Comparison of ENCODE assay signal across 8 cellular contexts in the genomic region with DNA sequence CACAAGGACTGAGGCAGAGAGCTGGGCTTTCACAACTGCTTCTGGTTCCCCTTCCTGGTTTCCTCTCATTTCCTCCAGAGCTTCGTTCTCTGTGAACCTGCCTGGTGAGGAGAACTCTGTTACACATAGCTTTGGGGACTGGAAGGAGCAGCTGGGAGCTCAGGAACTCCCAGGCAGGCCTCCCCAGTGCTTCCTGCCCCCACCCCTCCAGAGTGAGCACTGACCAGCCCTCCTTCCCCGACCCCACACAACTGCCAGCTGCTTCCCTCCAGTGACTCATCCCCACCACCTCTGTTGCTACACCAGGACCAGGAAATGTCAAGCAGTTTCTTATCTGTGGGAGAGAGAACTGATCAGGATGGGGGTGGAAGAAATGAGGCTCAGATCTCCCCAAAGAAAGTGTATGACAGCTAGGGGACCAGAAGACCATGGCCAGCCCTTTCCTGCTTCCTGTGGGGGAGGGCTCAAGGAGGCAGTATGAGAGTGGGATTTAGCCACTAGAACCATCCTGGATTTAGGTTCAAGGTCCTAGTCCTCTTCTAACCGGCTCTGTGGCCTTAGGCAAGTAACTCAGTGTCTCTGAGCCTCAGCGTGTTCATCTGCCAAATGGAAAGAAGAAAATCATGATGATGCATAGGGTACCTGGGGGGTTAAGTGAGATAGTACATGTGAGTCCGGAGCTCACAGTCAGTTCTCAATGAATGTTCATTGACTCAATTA. TPM values are rescaled to one million over a fixed set of nuclear protein-coding genes. Genes with fewer than 3 reads are reported as not detected.
A peak's percentile ranks its signal among the peaks of the same experiment; 100 is the strongest.
DNase-seq lines count a peak whose midpoint lies in the region; ATAC-seq and TF ChIP-seq lines count a peak whose summit lies in the region.

No MANE protein-coding gene starts in this region.

- H4K20me1 ChIP-seq in BLaER1, result no peaks in the 10 kb centered on the region

- H3K4me1 ChIP-seq in BLaER1, result peaks cover 94% of the 10 kb centered on the region

- H3K27me3 ChIP-seq in BLaER1, result no peaks in the 10 kb centered on the region

- H3K4me3 Mint-ChIP-seq in effector memory CD8-positive, alpha-beta T cell, result no peak overlapping the region

- no peak for TF ChIP-seq CTCF in astrocyte of the cerebellum (IDR thresholded peaks at IDR 0.05; ENCODE audit: low read depth, low read length, missing control alignments)

- peak overlapping the region in 1 of 2 donors; percentile 20 for H3K27ac Mint-ChIP-seq in effector memory CD8-positive, alpha-beta T cell

- peak overlapping the region; percentile 85 for H3K4me2 ChIP-seq in BLaER1

- peaks cover 4% of the 10 kb centered on the region for H3K36me3 Mint-ChIP-seq in effector memory CD8-positive, alpha-beta T cell (ENCODE audit: insufficient read depth)

- H3K9me3 ChIP-seq in BLaER1, result no peaks in the 10 kb centered on the region

- DNase-seq in KBM-7, result peak; percentile 78
- DNase-seq in astrocyte of the cerebellum (ENCODE audit: low read depth), result peak; percentile 36
- no peak for DNase-seq in left lobe of liver (ENCODE audit: low spot score)
- DNase-seq in effector memory CD8-positive, alpha-beta T cell, result no peak
- no peak for DNase-seq in activated effector memory CD4-positive, alpha-beta T cell treated with Interleukin-2 at 50 U/mL for 16 hours
- no peak for DNase-seq in activated CD8-positive, alpha-beta memory T cell treated with anti-CD3 and anti-CD28 coated beads, Interleukin-2, amount 50 U/mL, for 4 hours

- H3K27me3 Mint-ChIP-seq in effector memory CD8-positive, alpha-beta T cell, result no peaks in the 10 kb centered on the region

- H3K4me3 ChIP-seq in BLaER1 (no peak overlapping the region), astrocyte of the cerebellum (ENCODE audit: low read depth, low read length) (no peak overlapping the region)

- peaks cover 0 to 11% of the 10 kb centered on the region in 2 donors for H3K4me1 Mint-ChIP-seq in effector memory CD8-positive, alpha-beta T cell (ENCODE audit: low read depth in 2 of 2)

- H3K9ac ChIP-seq in BLaER1, result peak overlapping the region; percentile 66

- no peaks in the 10 kb centered on the region for H3K36me3 ChIP-seq in BLaER1

- in situ Hi-C loops in KBM-7 (cut with MboI; ENCODE audit: low pct_unique_long_range_greater_than_20kb, low sequenced_read_pairs) (no loop called here), astrocyte of the cerebellum (cut with HindIII; ENCODE audit: low sequenced_read_pairs) (no loop called here)

- peak; percentile 46 for ATAC-seq in left lobe of liver
- no peak for ATAC-seq in effector memory CD8-positive, alpha-beta T cell (replicated peaks)
- no peak for ATAC-seq in HG03108 (IDR thresholded peaks at IDR 0.05; ENCODE audit: unreplicated experiment)

- no peaks in the 10 kb centered on the region for H3K9me3 Mint-ChIP-seq in effector memory CD8-positive, alpha-beta T cell

- peak overlapping the region; percentile 82 for H3K27ac ChIP-seq in BLaER1

RNA-seq across cellular contexts. Expression of gene TP53I11, which starts 4.5 kb away (rescaled TPM):
- 8.7 TPM for total RNA-seq in left lobe of liver

Comparison
In these comparisons a context has a peak if more than half of its experiments do, and no peak if none do; other contexts are left out.
1. DNase-seq: peak in KBM-7 (single experiment) and astrocyte of the cerebellum (single experiment); none in left lobe of liver (single experiment), effector memory CD8-positive, alpha-beta T cell (0 of 3), activated effector memory CD4-positive, alpha-beta T cell treated with Interleukin-2 at 50 U/mL for 16 hours (single experiment) and activated CD8-positive, alpha-beta memory T cell treated with anti-CD3 and anti-CD28 coated beads, Interleukin-2, amount 50 U/mL, for 4 hours (single experiment).